In genomic region chrX:49627030-49627777, GRCh38 we compare ENCODE assay signal across 10 cellular contexts. TPM values are rescaled to one million over a fixed set of nuclear protein-coding genes. Genes with fewer than 3 reads are reported as not detected.
A peak's percentile ranks its signal among the peaks of the same experiment; 100 is the strongest.
DNase-seq lines count a peak whose midpoint lies in the region; ATAC-seq, FAIRE-seq and TF ChIP-seq lines count a peak whose summit lies in the region.
"Had no signal": no experiment of that assay in that cellular context is flagged by ENCODE, and none has a peak within 500 bp of the region (broad histone marks: within the 10 kb centered on the region; RNA-seq: fewer than 3 reads in every experiment).

No MANE protein-coding gene starts in this region.

- intact Hi-C loops in kidney (cut with DNase I), result no loop called here

- H3K9me3 ChIP-seq in BE2C (no peaks in the 10 kb centered on the region), kidney (ENCODE audit: control insufficient read depth in 1 of 2, low read length in 2 of 2) (no peaks in the 10 kb centered on the region)
- H3K9me3 ChIP-seq: gastrocnemius medialis had no signal

- H3K27me3 ChIP-seq in BE2C (no peaks in the 10 kb centered on the region), H7 (ENCODE audit: control insufficient read depth, insufficient read depth, low read length) (no peaks in the 10 kb centered on the region)
- H3K27me3 ChIP-seq: gastrocnemius medialis had no signal

- no peaks in the 10 kb centered on the region for H3K4me1 ChIP-seq in BE2C
- no peaks in the 10 kb centered on the region for H3K4me1 ChIP-seq in kidney (ENCODE audit: control insufficient read depth in 1 of 2, insufficient read depth in 1 of 2, low read depth in 1 of 2, low read length in 2 of 2)
- H3K4me1 ChIP-seq: gastrocnemius medialis had no signal

- ATAC-seq in HG02571 (IDR thresholded peaks at IDR 0.05; ENCODE audit: unreplicated experiment) (no peak), HG02798 (IDR thresholded peaks at IDR 0.05; ENCODE audit: poor library complexity, unreplicated experiment) (no peak)
- ATAC-seq: gastrocnemius medialis had no signal

- H3K36me3 ChIP-seq in BE2C (no peaks in the 10 kb centered on the region), H7 (replicated peaks; ENCODE audit: control insufficient read depth, insufficient read depth, low read length) (no peaks in the 10 kb centered on the region), kidney (ENCODE audit: control insufficient read depth in 1 of 2, insufficient read depth in 2 of 2, low read length in 2 of 2) (no peaks in the 10 kb centered on the region)
- H3K36me3 ChIP-seq: gastrocnemius medialis had no signal

- H3K4me3 ChIP-seq in BE2C (ENCODE audit: low read depth, low read length) (no peak overlapping the region), H7 (ENCODE audit: insufficient read depth, low read depth, low read length) (no peak overlapping the region), kidney (ENCODE audit: low read length in 2 of 2) (peak overlapping the region in 1 of 2 donors; percentile 21)

- H3K27ac ChIP-seq in kidney (ENCODE audit: low read depth in 2 of 2, low read length in 2 of 2), result no peak overlapping the region
- H3K27ac ChIP-seq: gastrocnemius medialis had no signal

- TF ChIP-seq CTCF in BE2C (IDR thresholded peaks at IDR 0.05; ENCODE audit: low read depth, low read length), result peak; percentile 40
- peak; percentile 16 for TF ChIP-seq CTCF in kidney (IDR thresholded peaks at IDR 0.05; ENCODE audit: borderline replicate concordance, extremely low read depth, insufficient read depth)

- FAIRE-seq in kidney (lab: Jason Lieb, UNC) (no peak), GM19239 (lab: Jason Lieb, UNC) (no peak)
- FAIRE-seq: TTC549 had no signal

- no peak overlapping the region for H3K9ac ChIP-seq in kidney (ENCODE audit: low read length in 2 of 2)

- DNase-seq in BE2C (peak; percentile 15), H7 (peak; percentile 66), kidney (no peak), SIG-M5 (lab: John Stamatoyannopoulos, UW) (no peak), GM19239 (ENCODE audit: insufficient read length, low spot score) (no peak)
- peak; percentile 24 to 31 for DNase-seq in activated CD4-positive, alpha-beta T cell treated with anti-CD3 and anti-CD28 coated beads, Interleukin-2, amount 50 U/mL, for 48 hours

RNA-seq across cellular contexts. Expression of gene GAGE1, which starts 28.4 kb away (rescaled TPM):
- polyA plus RNA-seq in BE2C (2012; ENCODE audit: insufficient read depth, insufficient read length, low read depth), result not detected
- not detected in 2 replicates for total RNA-seq in H7 (2014; rRNA removed; shearing (Covaris generic))
- total RNA-seq in kidney, result not detected
- not detected for polyA plus RNA-seq in kidney (ENCODE audit: insufficient read depth, low read depth, low replicate concordance)
- total RNA-seq: gastrocnemius medialis had no signal

RNA-seq across cellular contexts. Expression of gene GAGE2A, which starts 37.9 kb away (rescaled TPM):
- not detected for polyA plus RNA-seq in BE2C (2012; ENCODE audit: insufficient read depth, insufficient read length, low read depth)
- 0.70 TPM in 1 of 2 replicates, not detected in the other for total RNA-seq in H7 (2014; rRNA removed; shearing (Covaris generic))
- total RNA-seq in kidney, result not detected
- polyA plus RNA-seq in kidney (ENCODE audit: insufficient read depth, low read depth, low replicate concordance), result not detected
- total RNA-seq: gastrocnemius medialis had no signal

RNA-seq across cellular contexts. Expression of gene GAGE12H, which starts 47.5 kb away (rescaled TPM):
- polyA plus RNA-seq in BE2C (2012; ENCODE audit: insufficient read depth, insufficient read length, low read depth), result not detected
- total RNA-seq in H7 (2014; rRNA removed; shearing (Covaris generic)), result not detected in 2 replicates
- not detected for total RNA-seq in kidney
- polyA plus RNA-seq in kidney (ENCODE audit: insufficient read depth, low read depth, low replicate concordance), result not detected
- total RNA-seq: gastrocnemius medialis had no signal

RNA-seq across cellular contexts. Expression of gene GAGE12G, which starts 57.0 kb away (rescaled TPM):
- not detected for polyA plus RNA-seq in BE2C (2012; ENCODE audit: insufficient read depth, insufficient read length, low read depth)
- total RNA-seq in H7 (2014; rRNA removed; shearing (Covaris generic)), result not detected in 2 replicates
- total RNA-seq in kidney, result not detected
- polyA plus RNA-seq in kidney (ENCODE audit: insufficient read depth, low read depth, low replicate concordance), result not detected
- total RNA-seq: gastrocnemius medialis had no signal

Comparison
In these comparisons a context has a peak if more than half of its experiments do, and no peak if none do; other contexts are left out.
1. DNase-seq: peak in BE2C (single experiment), H7 (single experiment) and activated CD4-positive, alpha-beta T cell treated with anti-CD3 and anti-CD28 coated beads, Interleukin-2, amount 50 U/mL, for 48 hours (2 of 2); none in kidney (single experiment), SIG-M5 (single experiment) and GM19239 (single experiment).